10 cellular contexts compared by ENCODE assay signal in the genomic region with DNA sequence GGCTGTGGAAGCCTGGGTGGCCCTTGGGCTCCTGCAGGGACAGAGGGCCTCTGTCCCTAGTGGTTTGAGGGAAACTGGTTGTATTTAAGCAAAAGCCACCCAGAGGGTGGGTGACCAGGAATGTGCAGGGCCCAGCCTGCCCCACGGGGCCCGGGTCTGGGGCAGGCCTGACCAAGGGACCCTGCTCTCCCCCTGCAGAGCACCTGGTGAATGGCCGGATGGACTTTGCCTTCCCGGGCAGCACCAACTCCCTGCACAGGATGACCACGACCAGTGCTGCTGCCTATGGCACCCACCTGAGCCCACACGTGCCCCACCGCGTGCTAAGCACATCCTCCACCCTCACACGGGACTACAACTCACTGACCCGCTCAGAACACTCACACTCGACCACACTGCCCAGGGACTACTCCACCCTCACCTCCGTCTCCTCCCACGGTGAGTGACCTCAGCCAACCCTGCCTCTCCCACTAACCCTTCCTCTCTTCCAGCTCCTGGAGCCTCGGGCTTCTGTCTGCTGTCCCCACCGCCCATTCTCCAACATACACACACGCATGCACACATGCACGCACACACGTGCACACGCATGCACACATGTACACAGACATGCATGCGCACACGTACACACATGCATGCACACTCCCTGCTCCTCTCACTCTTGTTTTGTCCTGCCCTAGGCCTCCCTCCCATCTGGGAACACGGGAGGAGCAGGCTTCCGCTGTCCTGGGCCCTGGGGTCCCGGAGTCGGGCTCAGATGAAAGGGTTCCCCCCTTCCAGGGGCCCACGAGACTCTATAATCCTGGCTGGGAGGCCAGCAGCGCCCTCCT. TPM values are rescaled to one million over a fixed set of nuclear protein-coding genes. Genes with fewer than 3 reads are reported as not detected.
A peak's percentile ranks its signal among the peaks of the same experiment; 100 is the strongest.
DNase-seq lines count a peak whose midpoint lies in the region; ATAC-seq, FAIRE-seq and TF ChIP-seq lines count a peak whose summit lies in the region.
"Had no signal": no experiment of that assay in that cellular context is flagged by ENCODE, and none has a peak within 500 bp of the region (broad histone marks: within the 10 kb centered on the region; RNA-seq: fewer than 3 reads in every experiment).

No MANE protein-coding gene starts in this region.

- H3K4me2 ChIP-seq in astrocyte (ENCODE audit: low read length), result peak overlapping the region; percentile 82

- peak; percentile 33 for DNase-seq in CD1c-positive myeloid dendritic cell (ENCODE audit: extremely low spot score)
- DNase-seq in HuH-7 (ENCODE audit: low spot score), result peak; percentile 67
- DNase-seq in astrocyte (ENCODE audit: low read depth), result no peak
- no peak for DNase-seq in nephron progenitor cell
- no peak for DNase-seq in NCI-H2029 (lab: John Stamatoyannopoulos, UW)
- no peak for DNase-seq in stimulated activated CD4-positive, alpha-beta T cell treated with anti-CD3 and anti-CD28 coated beads, Interleukin-15, amount 100 ng/mL, for 24 hours
- DNase-seq: kidney glomerular epithelial cell had no signal

- no peaks in the 10 kb centered on the region for H3K27me3 ChIP-seq in astrocyte (ENCODE audit: insufficient read depth, low read length)

- no peaks in the 10 kb centered on the region for H3K9me3 Mint-ChIP-seq in astrocyte (ENCODE audit: unreplicated experiment)
- H3K9me3 Mint-ChIP-seq in nephron progenitor cell, result no peaks in the 10 kb centered on the region

- H3K27ac ChIP-seq in astrocyte (ENCODE audit: low read depth, low read length), result no peak overlapping the region

- H2AFZ ChIP-seq in astrocyte (ENCODE audit: low read depth, low read length), result no peak overlapping the region

- H3K27ac Mint-ChIP-seq in astrocyte (ENCODE audit: unreplicated experiment) (no peak overlapping the region), nephron progenitor cell (no peak overlapping the region)

- FAIRE-seq in astrocyte (lab: Jason Lieb, UNC), result no peak

- H3K9me3 ChIP-seq in astrocyte (ENCODE audit: insufficient read depth, low read depth, low read length), result no peaks in the 10 kb centered on the region

- peaks cover 5% of the 10 kb centered on the region for H3K4me1 Mint-ChIP-seq in astrocyte (ENCODE audit: low read depth, unreplicated experiment)
- H3K4me1 Mint-ChIP-seq in nephron progenitor cell, result peaks cover 23% of the 10 kb centered on the region

- TF ChIP-seq CTCF in astrocyte (IDR thresholded peaks at IDR 0.05; ENCODE audit: insufficient read depth, low read depth, low read length) (no peak), nephron progenitor cell (IDR thresholded peaks at IDR 0.05) (no peak)

- H3K79me2 ChIP-seq in astrocyte (ENCODE audit: insufficient read depth, low read length), result no peaks in the 10 kb centered on the region

- peaks cover 8% of the 10 kb centered on the region for H3K27me3 Mint-ChIP-seq in astrocyte (ENCODE audit: low read depth, unreplicated experiment)
- peaks cover 12% of the 10 kb centered on the region for H3K27me3 Mint-ChIP-seq in nephron progenitor cell (ENCODE audit: low read depth, poor library complexity)

- H3K9ac ChIP-seq in astrocyte (ENCODE audit: low read length), result no peak overlapping the region

- peak overlapping the region; percentile 67 for H3K4me3 Mint-ChIP-seq in astrocyte (ENCODE audit: unreplicated experiment)
- H3K4me3 Mint-ChIP-seq in nephron progenitor cell, result peak overlapping the region; percentile 43

- no peaks in the 10 kb centered on the region for H4K20me1 ChIP-seq in astrocyte (ENCODE audit: insufficient read depth, low read length)

- ATAC-seq in HG03280 (IDR thresholded peaks at IDR 0.05; ENCODE audit: unreplicated experiment) (no peak), HG02678 (IDR thresholded peaks at IDR 0.05; ENCODE audit: unreplicated experiment) (no peak)

- H3K36me3 ChIP-seq in astrocyte (ENCODE audit: insufficient read depth, low read length), result no peaks in the 10 kb centered on the region

- H3K4me1 ChIP-seq in astrocyte (ENCODE audit: insufficient read depth, low read length), result peaks cover 4% of the 10 kb centered on the region

- H3K4me3 ChIP-seq in astrocyte (ENCODE audit: insufficient read depth, low read depth, low read length), result no peak overlapping the region

- H3K36me3 Mint-ChIP-seq in astrocyte (ENCODE audit: low read depth, unreplicated experiment), result peaks cover 8% of the 10 kb centered on the region
- H3K36me3 Mint-ChIP-seq in nephron progenitor cell (ENCODE audit: low read depth), result no peaks in the 10 kb centered on the region

RNA-seq across cellular contexts. Expression of a gene that starts 10.4 kb away (rescaled TPM):
- 22.6 and 31.1 TPM in 2 replicates for total RNA-seq in astrocyte

RNA-seq across cellular contexts. Expression of a gene that starts 30.0 kb away (rescaled TPM):
- 14.9 and 16.7 TPM in 2 replicates for total RNA-seq in astrocyte

RNA-seq across cellular contexts. Expression of a gene that starts 33.3 kb away (rescaled TPM):
- total RNA-seq in astrocyte, result 2.1 and 6.6 TPM in 2 replicates
- total RNA-seq: G401 had no signal

Comparison
In these comparisons a context has a peak if more than half of its experiments do, and no peak if none do; other contexts are left out.
1. DNase-seq: peak in CD1c-positive myeloid dendritic cell (single experiment) and HuH-7 (single experiment); none in astrocyte (single experiment), nephron progenitor cell (single experiment), NCI-H2029 (single experiment) and stimulated activated CD4-positive, alpha-beta T cell treated with anti-CD3 and anti-CD28 coated beads, Interleukin-15, amount 100 ng/mL, for 24 hours (single experiment).